ENCODE assay signal across 30 cellular contexts in the genomic region with DNA sequence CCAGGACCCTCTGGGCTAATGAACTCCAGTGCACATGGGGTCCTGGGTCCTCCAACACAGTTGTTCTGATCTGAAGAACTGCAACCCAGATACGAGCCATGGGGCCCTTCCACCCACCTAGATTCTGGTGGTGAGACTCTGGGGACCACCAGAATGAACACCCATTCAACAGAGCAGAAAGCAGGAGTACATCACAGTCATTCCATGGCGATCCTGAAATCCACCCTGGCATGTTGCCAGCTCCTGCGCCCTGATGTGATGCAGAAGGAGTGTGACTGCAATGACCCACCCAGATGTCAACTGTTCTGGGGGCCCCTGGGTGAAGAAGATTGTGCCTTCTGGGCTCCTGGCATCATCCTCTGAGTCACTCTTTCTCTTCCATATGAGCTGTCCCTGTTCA.
DNase-seq lines count a peak whose midpoint lies in the region; TF ChIP-seq lines count a peak whose summit lies in the region.
"Had no signal": no experiment of that assay in that cellular context is flagged by ENCODE, and none has a peak within 500 bp of the region (broad histone marks: within the 10 kb centered on the region; RNA-seq: fewer than 3 reads in every experiment).

No MANE protein-coding gene starts in this region.

- H3K4me3 ChIP-seq in BE2C (ENCODE audit: low read depth, low read length) (no peak overlapping the region), dorsolateral prefrontal cortex (peak overlapping the region in 2 of 59 donors; percentile 14 to 28), osteoblast (ENCODE audit: insufficient read depth, low read length) (no peak overlapping the region), WERI-Rb-1 (ENCODE audit: low read depth, low read length) (no peak overlapping the region)
- H3K4me3 ChIP-seq: ascending aorta, cardiac muscle cell, coronary artery, smooth muscle cell had no signal

- DNase-seq in NCI-H345 (lab: John Stamatoyannopoulos, UW), result peak; percentile 62
- DNase-seq in NCI-H345 treated with DMSO at 0.1 percent for 48 hours (lab: John Stamatoyannopoulos, UW; ENCODE audit: unreplicated experiment), result no peak
- DNase-seq in BE2C, result peak; percentile 27
- peak in 6 of 10 donors; percentile 3 to 48 (median 36) for DNase-seq in dorsolateral prefrontal cortex
- peak; percentile 30 for DNase-seq in osteoblast (ENCODE audit: insufficient read length, low spot score, missing footprints)
- no peak for DNase-seq in WERI-Rb-1
- DNase-seq in activated naive CD4-positive, alpha-beta T cell treated with Interleukin-2 at 50 U/mL for 16 hours, result no peak
- no peak for DNase-seq in endothelial cell (ENCODE audit: low spot score)
- DNase-seq: 8988T; activated CD4-positive, alpha-beta T cell treated with anti-CD3 and anti-CD28 coated beads, Interleukin-2, amount 50 U/mL, for 48 hours; activated CD8-positive, alpha-beta memory T cell treated with anti-CD3 and anti-CD28 coated beads, Interleukin-2, amount 50 U/mL, for 48 hours; activated naive CD8-positive, alpha-beta T cell treated with anti-CD3 and anti-CD28 coated beads for 36 hours; DND-41; effector memory CD4-positive, alpha-beta T cell; erythroblast; glutamatergic neuron; kidney; NCI-H1694; NCI-H2171; NCI-H524; NK-92 treated with Interleukin-12 subunit alpha and Interleukin-12 subunit beta, amount 100 ng/mL, for 24 hours; stimulated activated naive CD4-positive, alpha-beta T cell had no signal

- H3K36me3 ChIP-seq in BE2C (no peaks in the 10 kb centered on the region), osteoblast (ENCODE audit: insufficient read depth, low read length) (no peaks in the 10 kb centered on the region), WERI-Rb-1 (no peaks in the 10 kb centered on the region)
- H3K36me3 ChIP-seq: ascending aorta, cardiac muscle cell had no signal

- H3K4me1 Mint-ChIP-seq in endothelial cell (ENCODE audit: unreplicated experiment), result peaks cover 8% of the 10 kb centered on the region
- H3K4me1 Mint-ChIP-seq: IgD-negative memory B cell had no signal

- H3K9me3 ChIP-seq in BE2C, result no peaks in the 10 kb centered on the region
- H3K9me3 ChIP-seq in osteoblast (ENCODE audit: low read depth, low read length), result no peaks in the 10 kb centered on the region
- no peaks in the 10 kb centered on the region for H3K9me3 ChIP-seq in WERI-Rb-1 (ENCODE audit: severe bottlenecking)
- H3K9me3 ChIP-seq: ascending aorta had no signal

- no peaks in the 10 kb centered on the region for H3K79me2 ChIP-seq in osteoblast (ENCODE audit: insufficient read depth, low read length)

- no peak overlapping the region for H3K4me2 ChIP-seq in osteoblast (ENCODE audit: insufficient read depth, low read length)
- H3K4me2 ChIP-seq: smooth muscle cell had no signal

- H3K27ac ChIP-seq in dorsolateral prefrontal cortex (peak overlapping the region in 36 of 59 donors; percentile 1 to 86 (median 57)), osteoblast (ENCODE audit: low read depth, low read length) (no peak overlapping the region), WERI-Rb-1 (no peak overlapping the region)
- H3K27ac ChIP-seq: ascending aorta, C4-2B, cardiac muscle cell, coronary artery had no signal

- H3K36me3 Mint-ChIP-seq in endothelial cell (ENCODE audit: low read depth, unreplicated experiment), result no peaks in the 10 kb centered on the region
- H3K36me3 Mint-ChIP-seq: activated naive CD8-positive, alpha-beta T cell treated with anti-CD3 and anti-CD28 coated beads for 36 hours; naive thymus-derived CD8-positive, alpha-beta T cell had no signal

- no peak overlapping the region for H3K27ac Mint-ChIP-seq in endothelial cell (ENCODE audit: unreplicated experiment)
- H3K27ac Mint-ChIP-seq: activated naive CD8-positive, alpha-beta T cell treated with anti-CD3 and anti-CD28 coated beads for 36 hours; T-helper 1 cell treated with Interleukin-12 subunit alpha and Interleukin-12 subunit beta and Interleukin-4 antibody, amounts not matched to agents 30 μg/mL and 1 μg/mL, for 36 hours had no signal

- H3K27me3 ChIP-seq in BE2C, result no peaks in the 10 kb centered on the region
- H3K27me3 ChIP-seq in dorsolateral prefrontal cortex, result peaks cover 0 to 27% (median 7%) of the 10 kb centered on the region in 45 donors
- no peaks in the 10 kb centered on the region for H3K27me3 ChIP-seq in osteoblast (ENCODE audit: insufficient read depth, low read length)
- no peaks in the 10 kb centered on the region for H3K27me3 ChIP-seq in WERI-Rb-1 (ENCODE audit: insufficient read depth, low read depth, severe bottlenecking)
- H3K27me3 ChIP-seq: ascending aorta, cardiac muscle cell had no signal

- H3K4me1 ChIP-seq in BE2C, result no peaks in the 10 kb centered on the region; the same call in 1 of the 2 replicates
- H3K4me1 ChIP-seq in osteoblast (ENCODE audit: insufficient read depth, low read length), result no peaks in the 10 kb centered on the region
- H3K4me1 ChIP-seq: ascending aorta had no signal

- TF ChIP-seq CTCF in BE2C (IDR thresholded peaks at IDR 0.05; ENCODE audit: low read depth, low read length), result no peak
- no peak for TF ChIP-seq CTCF in dorsolateral prefrontal cortex (IDR thresholded peaks at IDR 0.05 in 54 of 56, conservative IDR thresholded peaks at IDR 0.05 in 2 of 56; ENCODE audit: low read depth in 1 of 56, partially characterized antibody in 56 of 56)
- TF ChIP-seq CTCF in osteoblast (IDR thresholded peaks at IDR 0.05; ENCODE audit: extremely low read depth, low read depth, low read length), result no peak
- TF ChIP-seq CTCF in WERI-Rb-1 (IDR thresholded peaks at IDR 0.05; ENCODE audit: low read depth, low read length), result no peak
- TF ChIP-seq CTCF in endothelial cell (IDR thresholded peaks at IDR 0.05; ENCODE audit: unreplicated experiment), result no peak

- H3K9me3 Mint-ChIP-seq in endothelial cell (ENCODE audit: unreplicated experiment), result peaks cover 5% of the 10 kb centered on the region
- H3K9me3 Mint-ChIP-seq: T-helper 1 cell treated with Interleukin-12 subunit alpha and Interleukin-12 subunit beta and Interleukin-4 antibody, amounts not matched to agents 30 μg/mL and 1 μg/mL, for 36 hours had no signal

- intact Hi-C loops in dorsolateral prefrontal cortex (cut with DNase I), result loop anchor here (2.0 to 10.0 kb wide), 2 partner anchors 75 to 285 kb away; no protein-coding TSS in a partner anchor

- H3K27me3 Mint-ChIP-seq in endothelial cell (ENCODE audit: unreplicated experiment), result peaks cover 8% of the 10 kb centered on the region
- H3K27me3 Mint-ChIP-seq: activated naive CD8-positive, alpha-beta T cell treated with anti-CD3 and anti-CD28 coated beads for 36 hours had no signal

- no peak overlapping the region for H3K4me3 Mint-ChIP-seq in endothelial cell (ENCODE audit: unreplicated experiment)
- H3K4me3 Mint-ChIP-seq: activated naive CD8-positive, alpha-beta T cell treated with anti-CD3 and anti-CD28 coated beads for 36 hours; IgD-negative memory B cell; naive thymus-derived CD8-positive, alpha-beta T cell; T-helper 1 cell treated with Interleukin-12 subunit alpha and Interleukin-12 subunit beta and Interleukin-4 antibody, amounts not matched to agents 30 μg/mL and 1 μg/mL, for 36 hours had no signal

- H2AFZ ChIP-seq in osteoblast (ENCODE audit: low read length), result no peak overlapping the region

- no peaks in the 10 kb centered on the region for H4K20me1 ChIP-seq in osteoblast (ENCODE audit: insufficient read depth, low read length)

Comparison
In these comparisons a context has a peak if more than half of its experiments do, and no peak if none do; other contexts are left out.
1. DNase-seq: peak in NCI-H345 (single experiment), BE2C (single experiment), dorsolateral prefrontal cortex (6 of 10) and osteoblast (single experiment); none in NCI-H345 treated with DMSO at 0.1 percent for 48 hours (single experiment), WERI-Rb-1 (single experiment), activated naive CD4-positive, alpha-beta T cell treated with Interleukin-2 at 50 U/mL for 16 hours (single experiment) and endothelial cell (single experiment).
2. H3K27ac ChIP-seq: peak in dorsolateral prefrontal cortex (36 of 59); none in osteoblast (single experiment) and WERI-Rb-1 (single experiment).